ENCODE assay signal across 1 cellular context in the genomic region with DNA sequence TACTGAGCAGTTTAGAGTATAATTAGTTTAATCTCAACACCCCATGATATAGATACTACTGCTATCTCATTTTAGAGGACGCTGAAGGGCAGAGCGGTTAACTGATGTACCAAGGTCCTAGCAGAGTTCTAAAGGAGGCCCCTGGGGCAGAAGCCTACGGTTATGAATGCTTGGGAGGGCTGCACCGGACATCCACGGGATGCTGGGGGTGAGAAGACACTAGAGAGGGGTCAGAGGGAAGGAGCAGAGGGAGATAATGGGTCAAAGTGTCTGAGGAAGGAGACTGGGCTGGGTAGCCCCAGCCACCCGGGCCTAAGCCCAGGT.
TF ChIP-seq lines count a peak whose summit lies in the region.

No MANE protein-coding gene starts in this region.

TF ChIP-seq in HCT116, 20 proteins besides CTCF, POLR2A, EP300 and RAD21 (continued from another document):
- TF ChIP-seq, protein P1, sequence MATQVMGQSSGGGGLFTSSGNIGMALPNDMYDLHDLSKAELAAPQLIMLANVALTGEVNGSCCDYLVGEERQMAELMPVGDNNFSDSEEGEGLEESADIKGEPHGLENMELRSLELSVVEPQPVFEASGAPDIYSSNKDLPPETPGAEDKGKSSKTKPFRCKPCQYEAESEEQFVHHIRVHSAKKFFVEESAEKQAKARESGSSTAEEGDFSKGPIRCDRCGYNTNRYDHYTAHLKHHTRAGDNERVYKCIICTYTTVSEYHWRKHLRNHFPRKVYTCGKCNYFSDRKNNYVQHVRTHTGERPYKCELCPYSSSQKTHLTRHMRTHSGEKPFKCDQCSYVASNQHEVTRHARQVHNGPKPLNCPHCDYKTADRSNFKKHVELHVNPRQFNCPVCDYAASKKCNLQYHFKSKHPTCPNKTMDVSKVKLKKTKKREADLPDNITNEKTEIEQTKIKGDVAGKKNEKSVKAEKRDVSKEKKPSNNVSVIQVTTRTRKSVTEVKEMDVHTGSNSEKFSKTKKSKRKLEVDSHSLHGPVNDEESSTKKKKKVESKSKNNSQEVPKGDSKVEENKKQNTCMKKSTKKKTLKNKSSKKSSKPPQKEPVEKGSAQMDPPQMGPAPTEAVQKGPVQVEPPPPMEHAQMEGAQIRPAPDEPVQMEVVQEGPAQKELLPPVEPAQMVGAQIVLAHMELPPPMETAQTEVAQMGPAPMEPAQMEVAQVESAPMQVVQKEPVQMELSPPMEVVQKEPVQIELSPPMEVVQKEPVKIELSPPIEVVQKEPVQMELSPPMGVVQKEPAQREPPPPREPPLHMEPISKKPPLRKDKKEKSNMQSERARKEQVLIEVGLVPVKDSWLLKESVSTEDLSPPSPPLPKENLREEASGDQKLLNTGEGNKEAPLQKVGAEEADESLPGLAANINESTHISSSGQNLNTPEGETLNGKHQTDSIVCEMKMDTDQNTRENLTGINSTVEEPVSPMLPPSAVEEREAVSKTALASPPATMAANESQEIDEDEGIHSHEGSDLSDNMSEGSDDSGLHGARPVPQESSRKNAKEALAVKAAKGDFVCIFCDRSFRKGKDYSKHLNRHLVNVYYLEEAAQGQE (IDR thresholded peaks at IDR 0.05; ENCODE audit: low read depth) = no peak
- TF ChIP-seq SP1 (IDR thresholded peaks at IDR 0.05; ENCODE audit: low read depth) = no peak
- TF ChIP-seq EZH2 (IDR thresholded peaks at IDR 0.05) = no peak
- no peak for TF ChIP-seq ELF1 (IDR thresholded peaks at IDR 0.05; ENCODE audit: borderline replicate concordance, low read depth)
- no peak for TF ChIP-seq SIN3A (IDR thresholded peaks at IDR 0.05; ENCODE audit: low read depth)
- TF ChIP-seq, protein P2, sequence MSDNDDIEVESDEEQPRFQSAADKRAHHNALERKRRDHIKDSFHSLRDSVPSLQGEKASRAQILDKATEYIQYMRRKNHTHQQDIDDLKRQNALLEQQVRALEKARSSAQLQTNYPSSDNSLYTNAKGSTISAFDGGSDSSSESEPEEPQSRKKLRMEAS (IDR thresholded peaks at IDR 0.05) = no peak
- TF ChIP-seq, protein P3, sequence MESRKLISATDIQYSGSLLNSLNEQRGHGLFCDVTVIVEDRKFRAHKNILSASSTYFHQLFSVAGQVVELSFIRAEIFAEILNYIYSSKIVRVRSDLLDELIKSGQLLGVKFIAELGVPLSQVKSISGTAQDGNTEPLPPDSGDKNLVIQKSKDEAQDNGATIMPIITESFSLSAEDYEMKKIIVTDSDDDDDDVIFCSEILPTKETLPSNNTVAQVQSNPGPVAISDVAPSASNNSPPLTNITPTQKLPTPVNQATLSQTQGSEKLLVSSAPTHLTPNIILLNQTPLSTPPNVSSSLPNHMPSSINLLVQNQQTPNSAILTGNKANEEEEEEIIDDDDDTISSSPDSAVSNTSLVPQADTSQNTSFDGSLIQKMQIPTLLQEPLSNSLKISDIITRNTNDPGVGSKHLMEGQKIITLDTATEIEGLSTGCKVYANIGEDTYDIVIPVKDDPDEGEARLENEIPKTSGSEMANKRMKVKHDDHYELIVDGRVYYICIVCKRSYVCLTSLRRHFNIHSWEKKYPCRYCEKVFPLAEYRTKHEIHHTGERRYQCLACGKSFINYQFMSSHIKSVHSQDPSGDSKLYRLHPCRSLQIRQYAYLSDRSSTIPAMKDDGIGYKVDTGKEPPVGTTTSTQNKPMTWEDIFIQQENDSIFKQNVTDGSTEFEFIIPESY (IDR thresholded peaks at IDR 0.05; ENCODE audit: extremely low read depth, insufficient replicate concordance, low read length) = no peak
- TF ChIP-seq SRF (IDR thresholded peaks at IDR 0.05; ENCODE audit: low read depth) = no peak
- TF ChIP-seq, protein P4, sequence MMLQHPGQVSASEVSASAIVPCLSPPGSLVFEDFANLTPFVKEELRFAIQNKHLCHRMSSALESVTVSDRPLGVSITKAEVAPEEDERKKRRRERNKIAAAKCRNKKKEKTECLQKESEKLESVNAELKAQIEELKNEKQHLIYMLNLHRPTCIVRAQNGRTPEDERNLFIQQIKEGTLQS (IDR thresholded peaks at IDR 0.05) = no peak
- TF ChIP-seq TCF7L2 (IDR thresholded peaks at IDR 0.05; ENCODE audit: borderline replicate concordance, extremely low read depth, insufficient read depth, insufficient read length) = no peak
- no peak for TF ChIP-seq CEBPB (IDR thresholded peaks at IDR 0.05; ENCODE audit: low read depth)
